ENCODE assay signal across 1 cellular context in the genomic region with DNA sequence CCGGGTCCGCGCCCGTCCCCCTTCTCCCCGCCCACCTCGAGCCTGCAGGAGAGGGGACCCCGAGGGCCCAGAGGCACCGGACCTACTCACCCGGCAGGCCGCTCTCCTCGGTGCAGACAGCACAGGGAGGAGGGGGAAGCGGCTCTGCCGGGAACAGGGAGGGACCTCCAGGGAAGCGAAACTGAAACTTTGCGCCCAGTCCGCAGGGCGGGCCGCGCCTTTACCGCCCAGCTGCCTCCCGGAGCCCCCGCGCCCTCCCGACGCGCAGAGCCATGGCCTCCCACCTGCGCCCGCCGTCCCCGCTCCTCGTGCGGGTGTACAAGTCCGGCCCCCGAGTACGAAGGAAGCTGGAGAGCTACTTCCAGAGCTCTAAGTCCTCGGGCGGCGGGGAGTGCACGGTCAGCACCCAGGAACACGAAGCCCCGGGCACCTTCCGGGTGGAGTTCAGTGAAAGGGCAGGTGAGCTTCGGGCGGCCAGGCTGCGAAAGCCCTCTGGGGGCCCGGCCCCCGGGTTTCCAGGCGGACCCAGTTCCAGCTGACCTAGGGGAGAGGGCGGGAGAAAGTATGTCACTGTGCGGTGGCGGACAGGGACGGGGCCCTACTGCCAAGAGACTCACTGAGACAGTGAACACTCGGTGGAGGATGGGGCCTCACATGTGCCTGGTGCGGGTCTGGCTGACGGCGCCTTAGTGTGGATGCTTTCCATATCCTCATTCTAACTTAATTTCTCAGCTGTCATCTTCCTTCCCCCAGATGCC.
TF ChIP-seq lines count a peak whose summit lies in the region.

A gene (plus strand): TSS at position 184 of the 758 bp plus-strand sequence. CDS start 89 bp downstream, at position 273.
A gene (minus strand): TSS at position 146 of the 758 bp plus-strand sequence. CDS start 4,680 bp downstream, outside the sequence.

TF ChIP-seq in GM12878, 131 proteins besides CTCF, POLR2A, EP300 and RAD21 (continued from another document and continues in another):
- TF ChIP-seq GABPA (IDR thresholded peaks at IDR 0.05; ENCODE audit: low read depth), result no peak
- TF ChIP-seq EGR1 (IDR thresholded peaks at IDR 0.05; ENCODE audit: borderline replicate concordance in 1 of 2, low read depth in 2 of 2, low read length in 2 of 2), result no peak
- TF ChIP-seq ZNF622 (IDR thresholded peaks at IDR 0.05), result no peak
- TF ChIP-seq BMI1 (IDR thresholded peaks at IDR 0.05; ENCODE audit: borderline replicate concordance), result no peak
- TF ChIP-seq, protein P1, sequence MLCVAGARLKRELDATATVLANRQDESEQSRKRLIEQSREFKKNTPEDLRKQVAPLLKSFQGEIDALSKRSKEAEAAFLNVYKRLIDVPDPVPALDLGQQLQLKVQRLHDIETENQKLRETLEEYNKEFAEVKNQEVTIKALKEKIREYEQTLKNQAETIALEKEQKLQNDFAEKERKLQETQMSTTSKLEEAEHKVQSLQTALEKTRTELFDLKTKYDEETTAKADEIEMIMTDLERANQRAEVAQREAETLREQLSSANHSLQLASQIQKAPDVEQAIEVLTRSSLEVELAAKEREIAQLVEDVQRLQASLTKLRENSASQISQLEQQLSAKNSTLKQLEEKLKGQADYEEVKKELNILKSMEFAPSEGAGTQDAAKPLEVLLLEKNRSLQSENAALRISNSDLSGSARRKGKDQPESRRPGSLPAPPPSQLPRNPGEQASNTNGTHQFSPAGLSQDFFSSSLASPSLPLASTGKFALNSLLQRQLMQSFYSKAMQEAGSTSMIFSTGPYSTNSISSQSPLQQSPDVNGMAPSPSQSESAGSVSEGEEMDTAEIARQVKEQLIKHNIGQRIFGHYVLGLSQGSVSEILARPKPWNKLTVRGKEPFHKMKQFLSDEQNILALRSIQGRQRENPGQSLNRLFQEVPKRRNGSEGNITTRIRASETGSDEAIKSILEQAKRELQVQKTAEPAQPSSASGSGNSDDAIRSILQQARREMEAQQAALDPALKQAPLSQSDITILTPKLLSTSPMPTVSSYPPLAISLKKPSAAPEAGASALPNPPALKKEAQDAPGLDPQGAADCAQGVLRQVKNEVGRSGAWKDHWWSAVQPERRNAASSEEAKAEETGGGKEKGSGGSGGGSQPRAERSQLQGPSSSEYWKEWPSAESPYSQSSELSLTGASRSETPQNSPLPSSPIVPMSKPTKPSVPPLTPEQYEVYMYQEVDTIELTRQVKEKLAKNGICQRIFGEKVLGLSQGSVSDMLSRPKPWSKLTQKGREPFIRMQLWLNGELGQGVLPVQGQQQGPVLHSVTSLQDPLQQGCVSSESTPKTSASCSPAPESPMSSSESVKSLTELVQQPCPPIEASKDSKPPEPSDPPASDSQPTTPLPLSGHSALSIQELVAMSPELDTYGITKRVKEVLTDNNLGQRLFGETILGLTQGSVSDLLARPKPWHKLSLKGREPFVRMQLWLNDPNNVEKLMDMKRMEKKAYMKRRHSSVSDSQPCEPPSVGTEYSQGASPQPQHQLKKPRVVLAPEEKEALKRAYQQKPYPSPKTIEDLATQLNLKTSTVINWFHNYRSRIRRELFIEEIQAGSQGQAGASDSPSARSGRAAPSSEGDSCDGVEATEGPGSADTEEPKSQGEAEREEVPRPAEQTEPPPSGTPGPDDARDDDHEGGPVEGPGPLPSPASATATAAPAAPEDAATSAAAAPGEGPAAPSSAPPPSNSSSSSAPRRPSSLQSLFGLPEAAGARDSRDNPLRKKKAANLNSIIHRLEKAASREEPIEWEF (IDR thresholded peaks at IDR 0.05; ENCODE audit: insufficient replicate concordance, low read depth, low read length), result no peak
- TF ChIP-seq ZNF217 (IDR thresholded peaks at IDR 0.05), result 0 out of 2 replicates have a peak, but pooled peaks have one; percentile 64
- no peak for TF ChIP-seq CHD1 (IDR thresholded peaks at IDR 0.05; ENCODE audit: low read depth, low read length)
- TF ChIP-seq RAD51 (IDR thresholded peaks at IDR 0.05), result no peak
- no peak for TF ChIP-seq BCL11A (IDR thresholded peaks at IDR 0.05; ENCODE audit: low read depth, low read length)
- TF ChIP-seq RFX5 (IDR thresholded peaks at IDR 0.05; ENCODE audit: low read depth, low read length), result no peak
- TF ChIP-seq PML (IDR thresholded peaks at IDR 0.05; ENCODE audit: low read length), result no peak
- 0 out of 2 replicates have a peak, but pooled peaks have one; percentile 46 for TF ChIP-seq NBN (IDR thresholded peaks at IDR 0.05)
- TF ChIP-seq, protein P2, sequence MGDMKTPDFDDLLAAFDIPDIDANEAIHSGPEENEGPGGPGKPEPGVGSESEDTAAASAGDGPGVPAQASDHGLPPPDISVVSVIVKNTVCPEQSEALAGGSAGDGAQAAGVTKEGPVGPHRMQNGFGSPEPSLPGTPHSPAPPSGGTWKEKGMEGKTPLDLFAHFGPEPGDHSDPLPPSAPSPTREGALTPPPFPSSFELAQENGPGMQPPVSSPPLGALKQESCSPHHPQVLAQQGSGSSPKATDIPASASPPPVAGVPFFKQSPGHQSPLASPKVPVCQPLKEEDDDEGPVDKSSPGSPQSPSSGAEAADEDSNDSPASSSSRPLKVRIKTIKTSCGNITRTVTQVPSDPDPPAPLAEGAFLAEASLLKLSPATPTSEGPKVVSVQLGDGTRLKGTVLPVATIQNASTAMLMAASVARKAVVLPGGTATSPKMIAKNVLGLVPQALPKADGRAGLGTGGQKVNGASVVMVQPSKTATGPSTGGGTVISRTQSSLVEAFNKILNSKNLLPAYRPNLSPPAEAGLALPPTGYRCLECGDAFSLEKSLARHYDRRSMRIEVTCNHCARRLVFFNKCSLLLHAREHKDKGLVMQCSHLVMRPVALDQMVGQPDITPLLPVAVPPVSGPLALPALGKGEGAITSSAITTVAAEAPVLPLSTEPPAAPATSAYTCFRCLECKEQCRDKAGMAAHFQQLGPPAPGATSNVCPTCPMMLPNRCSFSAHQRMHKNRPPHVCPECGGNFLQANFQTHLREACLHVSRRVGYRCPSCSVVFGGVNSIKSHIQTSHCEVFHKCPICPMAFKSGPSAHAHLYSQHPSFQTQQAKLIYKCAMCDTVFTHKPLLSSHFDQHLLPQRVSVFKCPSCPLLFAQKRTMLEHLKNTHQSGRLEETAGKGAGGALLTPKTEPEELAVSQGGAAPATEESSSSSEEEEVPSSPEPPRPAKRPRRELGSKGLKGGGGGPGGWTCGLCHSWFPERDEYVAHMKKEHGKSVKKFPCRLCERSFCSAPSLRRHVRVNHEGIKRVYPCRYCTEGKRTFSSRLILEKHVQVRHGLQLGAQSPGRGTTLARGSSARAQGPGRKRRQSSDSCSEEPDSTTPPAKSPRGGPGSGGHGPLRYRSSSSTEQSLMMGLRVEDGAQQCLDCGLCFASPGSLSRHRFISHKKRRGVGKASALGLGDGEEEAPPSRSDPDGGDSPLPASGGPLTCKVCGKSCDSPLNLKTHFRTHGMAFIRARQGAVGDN (IDR thresholded peaks at IDR 0.05), result peak; percentile 83; the same call in 1 of the 2 replicates
- TF ChIP-seq ZZZ3 (IDR thresholded peaks at IDR 0.05; ENCODE audit: control insufficient read depth, insufficient read length, low read depth), result no peak
- TF ChIP-seq HDGF (IDR thresholded peaks at IDR 0.05), result no peak; the same call in 1 of the 2 replicates
- no peak for TF ChIP-seq CBX3 (IDR thresholded peaks at IDR 0.05; ENCODE audit: borderline replicate concordance, low read depth)
- TF ChIP-seq CHD2 (IDR thresholded peaks at IDR 0.05; ENCODE audit: borderline replicate concordance, low read depth, low read length), result 0 out of 2 replicates have a peak, but pooled peaks have one; percentile 37
- TF ChIP-seq, protein P3, sequence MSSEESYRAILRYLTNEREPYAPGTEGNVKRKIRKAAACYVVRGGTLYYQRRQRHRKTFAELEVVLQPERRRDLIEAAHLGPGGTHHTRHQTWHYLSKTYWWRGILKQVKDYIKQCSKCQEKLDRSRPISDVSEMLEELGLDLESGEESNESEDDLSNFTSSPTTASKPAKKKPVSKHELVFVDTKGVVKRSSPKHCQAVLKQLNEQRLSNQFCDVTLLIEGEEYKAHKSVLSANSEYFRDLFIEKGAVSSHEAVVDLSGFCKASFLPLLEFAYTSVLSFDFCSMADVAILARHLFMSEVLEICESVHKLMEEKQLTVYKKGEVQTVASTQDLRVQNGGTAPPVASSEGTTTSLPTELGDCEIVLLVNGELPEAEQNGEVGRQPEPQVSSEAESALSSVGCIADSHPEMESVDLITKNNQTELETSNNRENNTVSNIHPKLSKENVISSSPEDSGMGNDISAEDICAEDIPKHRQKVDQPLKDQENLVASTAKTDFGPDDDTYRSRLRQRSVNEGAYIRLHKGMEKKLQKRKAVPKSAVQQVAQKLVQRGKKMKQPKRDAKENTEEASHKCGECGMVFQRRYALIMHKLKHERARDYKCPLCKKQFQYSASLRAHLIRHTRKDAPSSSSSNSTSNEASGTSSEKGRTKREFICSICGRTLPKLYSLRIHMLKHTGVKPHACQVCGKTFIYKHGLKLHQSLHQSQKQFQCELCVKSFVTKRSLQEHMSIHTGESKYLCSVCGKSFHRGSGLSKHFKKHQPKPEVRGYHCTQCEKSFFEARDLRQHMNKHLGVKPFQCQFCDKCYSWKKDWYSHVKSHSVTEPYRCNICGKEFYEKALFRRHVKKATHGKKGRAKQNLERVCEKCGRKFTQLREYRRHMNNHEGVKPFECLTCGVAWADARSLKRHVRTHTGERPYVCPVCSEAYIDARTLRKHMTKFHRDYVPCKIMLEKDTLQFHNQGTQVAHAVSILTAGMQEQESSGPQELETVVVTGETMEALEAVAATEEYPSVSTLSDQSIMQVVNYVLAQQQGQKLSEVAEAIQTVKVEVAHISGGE (CRISPR knock-in tag; IDR thresholded peaks at IDR 0.05), result no peak
- no peak for TF ChIP-seq BRCA1 (IDR thresholded peaks at IDR 0.05; ENCODE audit: low read depth, low read length)
- peak; percentile 25; the same call in 1 of the 2 replicates for TF ChIP-seq HCFC1 (IDR thresholded peaks at IDR 0.05; ENCODE audit: low read length)
- 0 out of 4 replicates have a peak, but pooled peaks of 1 of the 2 experiments have one; percentile 7 for TF ChIP-seq SRF (IDR thresholded peaks at IDR 0.05; ENCODE audit: low read depth in 2 of 2, low read length in 2 of 2)
- TF ChIP-seq TCF7 (IDR thresholded peaks at IDR 0.05; ENCODE audit: borderline replicate concordance), result no peak
- TF ChIP-seq MEF2A (IDR thresholded peaks at IDR 0.05; ENCODE audit: insufficient read depth, low read depth, low read length), result no peak
- TF ChIP-seq, protein P4, sequence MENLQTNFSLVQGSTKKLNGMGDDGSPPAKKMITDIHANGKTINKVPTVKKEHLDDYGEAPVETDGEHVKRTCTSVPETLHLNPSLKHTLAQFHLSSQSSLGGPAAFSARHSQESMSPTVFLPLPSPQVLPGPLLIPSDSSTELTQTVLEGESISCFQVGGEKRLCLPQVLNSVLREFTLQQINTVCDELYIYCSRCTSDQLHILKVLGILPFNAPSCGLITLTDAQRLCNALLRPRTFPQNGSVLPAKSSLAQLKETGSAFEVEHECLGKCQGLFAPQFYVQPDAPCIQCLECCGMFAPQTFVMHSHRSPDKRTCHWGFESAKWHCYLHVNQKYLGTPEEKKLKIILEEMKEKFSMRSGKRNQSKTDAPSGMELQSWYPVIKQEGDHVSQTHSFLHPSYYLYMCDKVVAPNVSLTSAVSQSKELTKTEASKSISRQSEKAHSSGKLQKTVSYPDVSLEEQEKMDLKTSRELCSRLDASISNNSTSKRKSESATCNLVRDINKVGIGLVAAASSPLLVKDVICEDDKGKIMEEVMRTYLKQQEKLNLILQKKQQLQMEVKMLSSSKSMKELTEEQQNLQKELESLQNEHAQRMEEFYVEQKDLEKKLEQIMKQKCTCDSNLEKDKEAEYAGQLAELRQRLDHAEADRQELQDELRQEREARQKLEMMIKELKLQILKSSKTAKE (IDR thresholded peaks at IDR 0.05; ENCODE audit: low read depth, poor library complexity, severe bottlenecking), result no peak
- TF ChIP-seq HDAC6 (IDR thresholded peaks at IDR 0.05; ENCODE audit: unreplicated experiment), result no peak
- TF ChIP-seq, protein P5, sequence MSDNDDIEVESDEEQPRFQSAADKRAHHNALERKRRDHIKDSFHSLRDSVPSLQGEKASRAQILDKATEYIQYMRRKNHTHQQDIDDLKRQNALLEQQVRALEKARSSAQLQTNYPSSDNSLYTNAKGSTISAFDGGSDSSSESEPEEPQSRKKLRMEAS (IDR thresholded peaks at IDR 0.05; ENCODE audit: low read depth, low read length), result no peak
- TF ChIP-seq, protein P6, sequence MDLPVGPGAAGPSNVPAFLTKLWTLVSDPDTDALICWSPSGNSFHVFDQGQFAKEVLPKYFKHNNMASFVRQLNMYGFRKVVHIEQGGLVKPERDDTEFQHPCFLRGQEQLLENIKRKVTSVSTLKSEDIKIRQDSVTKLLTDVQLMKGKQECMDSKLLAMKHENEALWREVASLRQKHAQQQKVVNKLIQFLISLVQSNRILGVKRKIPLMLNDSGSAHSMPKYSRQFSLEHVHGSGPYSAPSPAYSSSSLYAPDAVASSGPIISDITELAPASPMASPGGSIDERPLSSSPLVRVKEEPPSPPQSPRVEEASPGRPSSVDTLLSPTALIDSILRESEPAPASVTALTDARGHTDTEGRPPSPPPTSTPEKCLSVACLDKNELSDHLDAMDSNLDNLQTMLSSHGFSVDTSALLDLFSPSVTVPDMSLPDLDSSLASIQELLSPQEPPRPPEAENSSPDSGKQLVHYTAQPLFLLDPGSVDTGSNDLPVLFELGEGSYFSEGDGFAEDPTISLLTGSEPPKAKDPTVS (IDR thresholded peaks at IDR 0.05; ENCODE audit: low read depth, low read length), result no peak
- TF ChIP-seq SREBF2 (IDR thresholded peaks at IDR 0.05; ENCODE audit: low read length), result no peak
- TF ChIP-seq CHD4 (IDR thresholded peaks at IDR 0.05), result no peak
- TF ChIP-seq NR2C2 (IDR thresholded peaks at IDR 0.05; ENCODE audit: borderline replicate concordance, control insufficient read depth, insufficient read length, low read depth), result no peak
- TF ChIP-seq SPI1 (IDR thresholded peaks at IDR 0.05; ENCODE audit: borderline replicate concordance, insufficient read depth, low read depth, low read length), result peak; percentile 26; the same call in 1 of the 2 replicates
- TF ChIP-seq, protein P7, sequence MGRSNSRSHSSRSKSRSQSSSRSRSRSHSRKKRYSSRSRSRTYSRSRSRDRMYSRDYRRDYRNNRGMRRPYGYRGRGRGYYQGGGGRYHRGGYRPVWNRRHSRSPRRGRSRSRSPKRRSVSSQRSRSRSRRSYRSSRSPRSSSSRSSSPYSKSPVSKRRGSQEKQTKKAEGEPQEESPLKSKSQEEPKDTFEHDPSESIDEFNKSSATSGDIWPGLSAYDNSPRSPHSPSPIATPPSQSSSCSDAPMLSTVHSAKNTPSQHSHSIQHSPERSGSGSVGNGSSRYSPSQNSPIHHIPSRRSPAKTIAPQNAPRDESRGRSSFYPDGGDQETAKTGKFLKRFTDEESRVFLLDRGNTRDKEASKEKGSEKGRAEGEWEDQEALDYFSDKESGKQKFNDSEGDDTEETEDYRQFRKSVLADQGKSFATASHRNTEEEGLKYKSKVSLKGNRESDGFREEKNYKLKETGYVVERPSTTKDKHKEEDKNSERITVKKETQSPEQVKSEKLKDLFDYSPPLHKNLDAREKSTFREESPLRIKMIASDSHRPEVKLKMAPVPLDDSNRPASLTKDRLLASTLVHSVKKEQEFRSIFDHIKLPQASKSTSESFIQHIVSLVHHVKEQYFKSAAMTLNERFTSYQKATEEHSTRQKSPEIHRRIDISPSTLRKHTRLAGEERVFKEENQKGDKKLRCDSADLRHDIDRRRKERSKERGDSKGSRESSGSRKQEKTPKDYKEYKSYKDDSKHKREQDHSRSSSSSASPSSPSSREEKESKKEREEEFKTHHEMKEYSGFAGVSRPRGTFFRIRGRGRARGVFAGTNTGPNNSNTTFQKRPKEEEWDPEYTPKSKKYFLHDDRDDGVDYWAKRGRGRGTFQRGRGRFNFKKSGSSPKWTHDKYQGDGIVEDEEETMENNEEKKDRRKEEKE (IDR thresholded peaks at IDR 0.05), result no peak
